In genomic region chr19:7550987-7551761, GRCh38 we compare ENCODE assay signal across 1 cellular context.
TF ChIP-seq lines count a peak whose summit lies in the region.

No MANE protein-coding gene starts in this region.

TF ChIP-seq in H1, 55 proteins besides CTCF, POLR2A, EP300 and RAD21:
- TF ChIP-seq SP4 (IDR thresholded peaks at IDR 0.05; ENCODE audit: low read length) (peak; percentile 95), SIRT6 (IDR thresholded peaks at IDR 0.05; ENCODE audit: low read length) (no peak), SRF (IDR thresholded peaks at IDR 0.05; ENCODE audit: low read depth, low read length) (no peak), SAP30 (IDR thresholded peaks at IDR 0.05; ENCODE audit: insufficient read depth, insufficient replicate concordance, low read length) (no peak), BCL11A (IDR thresholded peaks at IDR 0.05; ENCODE audit: low read depth in 2 of 2, low read length in 2 of 2) (no peak), SP1 (IDR thresholded peaks at IDR 0.05; ENCODE audit: low read depth, low read length) (peak; percentile 87), YY1 (IDR thresholded peaks at IDR 0.05; ENCODE audit: low read depth, low read length) (peak; percentile 58; the same call in 1 of the 2 replicates), POLR2AphosphoS5 (IDR thresholded peaks at IDR 0.05; ENCODE audit: low read depth, low read length) (no peak), ZNF274 (IDR thresholded peaks at IDR 0.05; ENCODE audit: borderline replicate concordance, extremely low read depth, low read length) (no peak), GABPA (IDR thresholded peaks at IDR 0.05; ENCODE audit: borderline replicate concordance, insufficient read depth, low read length) (no peak), TEAD4 (IDR thresholded peaks at IDR 0.05; ENCODE audit: low read depth, low read length) (peak; percentile 64; the same call in 1 of the 2 replicates), USF2 (IDR thresholded peaks at IDR 0.05; ENCODE audit: low read length) (no peak), SIX5 (IDR thresholded peaks at IDR 0.05; ENCODE audit: low read depth, low read length) (peak; percentile 100), E2F6 (IDR thresholded peaks at IDR 0.05) (0 out of 2 replicates have a peak, but pooled peaks have one; percentile 27), MAX (IDR thresholded peaks at IDR 0.05) (peak; percentile 60), TAF1 (IDR thresholded peaks at IDR 0.05; ENCODE audit: low read depth, low read length) (no peak), JUND (IDR thresholded peaks at IDR 0.05; ENCODE audit: low read length) (no peak), SP2 (IDR thresholded peaks at IDR 0.05; ENCODE audit: low read length) (no peak), HDAC6 (IDR thresholded peaks at IDR 0.05; ENCODE audit: low read depth, low read length) (no peak), KDM1A (IDR thresholded peaks at IDR 0.05; ENCODE audit: borderline replicate concordance, low read length) (no peak), POU5F1 (IDR thresholded peaks at IDR 0.05; ENCODE audit: low read depth, low read length) (no peak), NRF1 (IDR thresholded peaks at IDR 0.05; ENCODE audit: low read depth, low read length) (no peak), CREB1 (IDR thresholded peaks at IDR 0.05) (peak; percentile 65), ASH2L (IDR thresholded peaks at IDR 0.05; ENCODE audit: low read length) (no peak), ATF3 (IDR thresholded peaks at IDR 0.05; ENCODE audit: insufficient read depth, low read depth, low read length) (no peak), EZH2 (IDR thresholded peaks at IDR 0.05; ENCODE audit: low read depth, low read length, severe bottlenecking) (no peak), CEBPB (IDR thresholded peaks at IDR 0.05; ENCODE audit: low read depth, low read length) (no peak), MAFK (IDR thresholded peaks at IDR 0.05; ENCODE audit: low read depth, low read length) (no peak), CHD1 (IDR thresholded peaks at IDR 0.05; ENCODE audit: low read depth, low read length) (no peak), HDAC2 (IDR thresholded peaks at IDR 0.05; ENCODE audit: borderline replicate concordance in 1 of 2, low read depth in 2 of 2, low read length in 2 of 2) (no peak), SIN3A (conservative IDR thresholded peaks at IDR 0.05 in 1 of 2, IDR thresholded peaks at IDR 0.05 in 1 of 2; ENCODE audit: low read depth in 1 of 2, low read length in 2 of 2) (peak in 1 of 2 experiments; percentile 97; a peak in 2 of 4 replicates), RXRA (IDR thresholded peaks at IDR 0.05; ENCODE audit: insufficient read depth, low read depth, low read length) (no peak), TAF7 (optimal IDR thresholded peaks at IDR 0.05; ENCODE audit: borderline replicate concordance, low read depth, low read length) (no peak), BACH1 (IDR thresholded peaks at IDR 0.05; ENCODE audit: low read length) (no peak), CHD7 (IDR thresholded peaks at IDR 0.05; ENCODE audit: insufficient replicate concordance, low read length) (no peak), KDM5A (IDR thresholded peaks at IDR 0.05; ENCODE audit: low read length) (no peak), FOSL1 (IDR thresholded peaks at IDR 0.05; ENCODE audit: insufficient read depth, low read depth, low read length) (no peak), CTBP2 (IDR thresholded peaks at IDR 0.05; ENCODE audit: borderline replicate concordance, insufficient read depth, insufficient read length, low read length) (no peak), CBX8 (IDR thresholded peaks at IDR 0.05; ENCODE audit: borderline replicate concordance, low read depth, low read length) (no peak), TBP (IDR thresholded peaks at IDR 0.05; ENCODE audit: low read depth, low read length) (peak; percentile 60; the same call in 1 of the 2 replicates), TCF12 (IDR thresholded peaks at IDR 0.05; ENCODE audit: low read depth, low read length) (no peak), CBX5 (IDR thresholded peaks at IDR 0.05; ENCODE audit: low read depth, low read length) (no peak), KDM4A (IDR thresholded peaks at IDR 0.05; ENCODE audit: low read depth, low read length, severe bottlenecking) (peak; percentile 13), JUN (IDR thresholded peaks at IDR 0.05; ENCODE audit: low read depth, low read length) (no peak), SUZ12 (IDR thresholded peaks at IDR 0.05; ENCODE audit: low read length) (no peak), PHF8 (conservative IDR thresholded peaks at IDR 0.05; ENCODE audit: low read depth, low read length) (no peak), ATF2 (IDR thresholded peaks at IDR 0.05; ENCODE audit: low read length) (no peak), EGR1 (IDR thresholded peaks at IDR 0.05; ENCODE audit: borderline replicate concordance, low read depth, low read length) (no peak), BRCA1 (IDR thresholded peaks at IDR 0.05; ENCODE audit: low read depth, low read length) (no peak), RBBP5 (IDR thresholded peaks at IDR 0.05; ENCODE audit: borderline replicate concordance, low read depth, low read length) (no peak), CHD2 (IDR thresholded peaks at IDR 0.05; ENCODE audit: low read length) (peak; percentile 81), RNF2 (IDR thresholded peaks at IDR 0.05; ENCODE audit: borderline replicate concordance, low read depth, low read length, missing control alignments, poor library complexity, severe bottlenecking) (no peak), NANOG (IDR thresholded peaks at IDR 0.05; ENCODE audit: insufficient read depth, low read depth, low read length, poor library complexity, severe bottlenecking) (peak; percentile 57), RFX5 (IDR thresholded peaks at IDR 0.05; ENCODE audit: borderline replicate concordance, low read depth, low read length) (no peak)
